ENCODE assay signal across 29 cellular contexts in the genomic region with DNA sequence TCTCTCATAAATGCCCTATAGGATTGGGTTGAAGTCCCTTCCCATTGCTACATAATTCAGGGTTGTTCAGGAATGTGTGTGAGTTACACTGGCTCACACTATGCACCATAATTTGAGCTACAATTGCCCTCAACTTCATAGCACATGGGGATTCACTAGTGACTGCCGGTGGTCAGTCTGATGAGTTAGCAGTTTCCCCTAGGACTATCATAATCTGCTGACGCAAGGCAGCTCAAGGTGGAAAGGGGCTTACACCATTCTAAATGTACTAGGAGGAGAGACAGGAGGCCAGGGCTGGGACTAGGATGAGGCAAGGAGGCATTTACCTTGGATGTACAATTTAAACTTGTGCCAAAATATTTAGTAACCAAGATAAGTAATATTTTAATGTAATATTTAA.
"Had no signal": no experiment of that assay in that cellular context is flagged by ENCODE, and none has a peak within 500 bp of the region (broad histone marks: within the 10 kb centered on the region; RNA-seq: fewer than 3 reads in every experiment).

No MANE protein-coding gene starts in this region.

- H3K4me3 ChIP-seq: colonic mucosa, coronary artery, dorsolateral prefrontal cortex, esophagus muscularis mucosa, esophagus squamous epithelium, gastrocnemius medialis, gastroesophageal sphincter, heart left ventricle, heart right ventricle had no signal

- FAIRE-seq: colon, endometrium, endothelial cell of umbilical vein, frontal cortex had no signal

- H3K27ac ChIP-seq: colonic mucosa, coronary artery, dorsolateral prefrontal cortex, epithelial cell of prostate, esophagus muscularis mucosa, esophagus squamous epithelium, foreskin keratinocyte, gastrocnemius medialis, gastroesophageal sphincter, heart left ventricle, heart right ventricle had no signal

- DNase-seq: colonic mucosa; cortex of kidney; dermis blood vessel endothelial cell; dorsolateral prefrontal cortex; effector CD4-positive, alpha-beta T cell; effector CD8-positive, alpha-beta T cell; effector memory CD4-positive, alpha-beta T cell; effector memory CD8-positive, alpha-beta T cell; endodermal cell; erythroblast; esophagus squamous epithelium; foreskin fibroblast; foreskin keratinocyte; foreskin melanocyte; gastrocnemius medialis; glutamatergic neuron; head of caudate nucleus; heart left ventricle; heart right ventricle had no signal

- ATAC-seq: effector memory CD8-positive, alpha-beta T cell; esophagus mucosa; foreskin keratinocyte; gastrocnemius medialis; gastroesophageal sphincter; heart left ventricle; heart right ventricle had no signal

- H3K36me3 ChIP-seq: colonic mucosa, esophagus muscularis mucosa, esophagus squamous epithelium, gastrocnemius medialis, gastroesophageal sphincter, heart left ventricle, heart right ventricle had no signal

- H3K4me3 Mint-ChIP-seq: dendritic cell treated with granulocyte-macrophage colony-stimulating factor and Interleukin-4, amounts not matched to agents 40 ng/mL and 50 ng/mL, for 4 days; effector memory CD8-positive, alpha-beta T cell; endodermal cell had no signal

- H3K27ac Mint-ChIP-seq: dendritic cell treated with granulocyte-macrophage colony-stimulating factor and Interleukin-4, amounts not matched to agents 40 ng/mL and 50 ng/mL, for 4 days; effector memory CD8-positive, alpha-beta T cell; endodermal cell had no signal

- H3K27me3 ChIP-seq: colonic mucosa, esophagus muscularis mucosa, esophagus squamous epithelium, foreskin keratinocyte, gastrocnemius medialis, gastroesophageal sphincter, heart right ventricle had no signal

- H3K4me1 Mint-ChIP-seq: endodermal cell had no signal

- H3K9me3 ChIP-seq: colonic mucosa, esophagus muscularis mucosa, esophagus squamous epithelium, gastrocnemius medialis, gastroesophageal sphincter had no signal

- H3K4me1 ChIP-seq: colonic mucosa, esophagus muscularis mucosa, esophagus squamous epithelium, gastrocnemius medialis, gastroesophageal sphincter, heart left ventricle, heart right ventricle had no signal

- H3K27me3 Mint-ChIP-seq: effector memory CD8-positive, alpha-beta T cell had no signal
